Comparison of ENCODE assay signal across 8 cellular contexts in genomic region chr9:137204731-137205125, GRCh38. TPM values are rescaled to one million over a fixed set of nuclear protein-coding genes. Genes with fewer than 3 reads are reported as not detected.
DNase-seq lines count a peak whose midpoint lies in the region; ATAC-seq and TF ChIP-seq lines count a peak whose summit lies in the region.

No MANE protein-coding gene starts in this region.

- H3K36me3 Mint-ChIP-seq in MCF 10A (ENCODE audit: insufficient read depth, unreplicated experiment), result peaks cover 42% of the 10 kb centered on the region
- H3K36me3 Mint-ChIP-seq in mesothelial cell of epicardium, result peaks cover 8% of the 10 kb centered on the region

- H3K27ac ChIP-seq in heart left ventricle (peak overlapping the region in 10 of 12 donors; percentile 75 to 94 (median 87)), uterus (no peak overlapping the region)

- DNase-seq in heart left ventricle (no peak), left cardiac atrium (no peak), MCF 10A (ENCODE audit: unreplicated experiment) (no peak), mesothelial cell of epicardium (ENCODE audit: low spot score in 2 of 2, unreplicated experiment in 2 of 2) (no peak), uterus (no peak)

- H3K36me3 ChIP-seq in heart left ventricle (peaks cover 0 to 17% (median 0%) of the 10 kb centered on the region in 9 donors), uterus (no peaks in the 10 kb centered on the region)

- H3K4me1 Mint-ChIP-seq in MCF 10A (ENCODE audit: insufficient read depth, unreplicated experiment) (peaks cover 16% of the 10 kb centered on the region), mesothelial cell of epicardium (peaks cover 37% of the 10 kb centered on the region)

- WGBS in heart left ventricle, 4 donors, result 7 to 21% (median 9%) methylated on average over 14 to 21 of the region's 21 CpGs

- H3K27me3 Mint-ChIP-seq in MCF 10A (ENCODE audit: insufficient read depth, unreplicated experiment) (no peaks in the 10 kb centered on the region), mesothelial cell of epicardium (ENCODE audit: low read depth) (no peaks in the 10 kb centered on the region)

- H3K9me3 ChIP-seq in heart left ventricle (no peaks in the 10 kb centered on the region), uterus (no peaks in the 10 kb centered on the region)

- intact Hi-C loops in heart left ventricle (cut with DNase I) (loop anchor here in 2 of 10 donors (2.0 kb wide), 1 partner anchor 18 kb away; the partner anchor contains the start of gene RNF208 (in 2 of the 2)), left cardiac atrium (cut with DNase I) (no loop called here), MCF 10A (cut with micrococcal nuclease) (no loop called here), uterus (cut with DNase I; ENCODE audit: low total_unique reads) (no loop called here)

- BruUV-seq in MCF 10A (replicated peaks; lab: Mats Ljungman, UMichigan), result no TSS peak

- no peaks in the 10 kb centered on the region for H3K9me3 Mint-ChIP-seq in MCF 10A (ENCODE audit: unreplicated experiment)
- no peaks in the 10 kb centered on the region for H3K9me3 Mint-ChIP-seq in mesothelial cell of epicardium

- H3K27me3 ChIP-seq in heart left ventricle, result no peaks in the 10 kb centered on the region
- no peaks in the 10 kb centered on the region for H3K27me3 ChIP-seq in uterus

- peak overlapping the region; percentile 73 to 100 (median 98) for H3K4me3 ChIP-seq in heart left ventricle
- H3K4me3 ChIP-seq in uterus, result peak overlapping the region; percentile 86 to 91

- peaks cover 7 to 66% (median 52%) of the 10 kb centered on the region in 12 donors for H3K4me1 ChIP-seq in heart left ventricle
- H3K4me1 ChIP-seq in uterus, result peaks cover 11 to 16% of the 10 kb centered on the region in 2 donors

- peak overlapping the region; percentile 82 for H3K27ac Mint-ChIP-seq in MCF 10A (ENCODE audit: low read depth, unreplicated experiment)
- H3K27ac Mint-ChIP-seq in mesothelial cell of epicardium, result peak overlapping the region; percentile 96

- CTCF ChIA-PET in MCF 10A (lab: Yijun Ruan, JAX), result interaction anchor here (1.0 to 1.4 kb wide), 3 partner anchors 17 to 54 kb away, joined by 3 to 4 read pairs (median 3); no protein-coding TSS in a partner anchor

- ATAC-seq in heart left ventricle (no peak), left cardiac atrium (no peak), HG03439 (IDR thresholded peaks at IDR 0.05; ENCODE audit: unreplicated experiment) (no peak), HG03442 (IDR thresholded peaks at IDR 0.05; ENCODE audit: unreplicated experiment) (no peak), GM18502 (IDR thresholded peaks at IDR 0.05; ENCODE audit: poor library complexity, unreplicated experiment) (no peak)

- TF ChIP-seq CTCF in heart left ventricle (IDR thresholded peaks at IDR 0.05) (no peak), MCF 10A (IDR thresholded peaks at IDR 0.05; ENCODE audit: unreplicated experiment) (no peak), mesothelial cell of epicardium (IDR thresholded peaks at IDR 0.05; ENCODE audit: unreplicated experiment) (no peak), uterus (IDR thresholded peaks at IDR 0.05) (no peak)

- POLR2A ChIA-PET in MCF 10A (lab: Yijun Ruan, JAX), result interaction anchor here (0.7 to 5.3 kb wide), 13 partner anchors 9 to 118 kb away, joined by 3 to 73 read pairs (median 7); partner anchors contain the start of genes ANAPC2, CYSRT1, MAN1B1 and RNF208

- TF ChIP-seq POLR2A in heart left ventricle (IDR thresholded peaks at IDR 0.05) (no peak), uterus (IDR thresholded peaks at IDR 0.05) (no peak)

- H3K4me3 Mint-ChIP-seq in MCF 10A (ENCODE audit: unreplicated experiment) (peak overlapping the region; percentile 88), mesothelial cell of epicardium (peak overlapping the region; percentile 95)

RNA-seq across cellular contexts. Expression of gene TMEM203, which starts 0.7 kb away (rescaled TPM):
- total RNA-seq in heart left ventricle (10 to 100 TPM; 30.8 to 43.7 (median 39.9) TPM), left cardiac atrium (10 to 100 TPM; 32.9 to 34.5 TPM), MCF 10A (2022) (31.4 and 35.6 TPM in 2 replicates), mesothelial cell of epicardium (32.7 to 35.5 TPM (median 33.0 TPM) in 3 replicates), uterus (10 to 100 TPM; 33.2 to 53.3 (median 38.7) TPM)
- polyA plus RNA-seq in heart left ventricle, result 10 to 100 TPM; 49.8 to 52.0 TPM

RNA-seq across cellular contexts. Expression of gene NDOR1, which starts 0.8 kb away (rescaled TPM):
- 1 to 10 TPM; 4.5 to 9.6 (median 6.1) TPM for total RNA-seq in heart left ventricle
- 1 to 10 TPM; 6.2 to 9.2 TPM for polyA plus RNA-seq in heart left ventricle
- total RNA-seq in left cardiac atrium, result 1 to 10 TPM; 5.9 to 6.5 TPM
- total RNA-seq in MCF 10A (2022), result 16.6 and 18.0 TPM in 2 replicates
- 22.4 to 24.3 TPM (median 23.5 TPM) in 3 replicates for total RNA-seq in mesothelial cell of epicardium
- total RNA-seq in uterus, result 10 to 100 TPM in 1 of 4 donors, 1 to 10 TPM in 1, not detected in 2; 4.5 to 14.9 TPM

RNA-seq across cellular contexts. Expression of gene TPRN, which starts 4.2 kb away (rescaled TPM):
- 10 to 100 TPM; 11.5 to 18.0 (median 16.6) TPM for total RNA-seq in heart left ventricle
- 10 to 100 TPM; 12.5 to 16.7 TPM for polyA plus RNA-seq in heart left ventricle
- 10 to 100 TPM in 1 of 2 donors, 1 to 10 TPM in 1; 7.6 to 11.4 TPM for total RNA-seq in left cardiac atrium
- 12.6 and 13.4 TPM in 2 replicates for total RNA-seq in MCF 10A (2022)
- 16.7 to 18.5 TPM (median 17.6 TPM) in 3 replicates for total RNA-seq in mesothelial cell of epicardium
- total RNA-seq in uterus, result 10 to 100 TPM in 1 of 4 donors, 1 to 10 TPM in 2, under 1 TPM in 1; 0.29 to 17.1 (median 5.5) TPM

RNA-seq across cellular contexts. Expression of gene SSNA1, which starts 16.3 kb away (rescaled TPM):
- total RNA-seq in heart left ventricle (100 to 1,000 TPM in 2 of 9 donors, 10 to 100 TPM in 7; 46.0 to 123 (median 59.9) TPM), left cardiac atrium (10 to 100 TPM; 53.1 to 55.1 TPM), MCF 10A (2022) (81.4 and 82.6 TPM in 2 replicates), mesothelial cell of epicardium (40.9 to 43.8 TPM (median 42.8 TPM) in 3 replicates), uterus (10 to 100 TPM; 17.1 to 47.1 (median 40.6) TPM)
- 100 to 1,000 TPM; 120 to 161 TPM for polyA plus RNA-seq in heart left ventricle

RNA-seq across cellular contexts. Expression of gene ANAPC2, which starts 16.4 kb away (rescaled TPM):
- 10 to 100 TPM; 14.3 to 35.9 (median 28.9) TPM for total RNA-seq in heart left ventricle
- polyA plus RNA-seq in heart left ventricle, result 10 to 100 TPM; 26.6 to 33.4 TPM
- total RNA-seq in left cardiac atrium, result 10 to 100 TPM; 31.2 to 32.5 TPM
- 42.1 and 43.6 TPM in 2 replicates for total RNA-seq in MCF 10A (2022)
- 86.1 to 89.3 TPM (median 87.1 TPM) in 3 replicates for total RNA-seq in mesothelial cell of epicardium
- 10 to 100 TPM in 3 of 4 donors, 1 to 10 TPM in 1; 6.7 to 65.6 (median 24.9) TPM for total RNA-seq in uterus

Comparison
In these comparisons a context has a peak if more than half of its experiments do, and no peak if none do; other contexts are left out.
1. H3K27ac ChIP-seq: peak in heart left ventricle (10 of 12); none in uterus (0 of 2).